In genomic region chr16:89116341-89117238, GRCh38 we compare ENCODE assay signal across 11 cellular contexts. TPM values are rescaled to one million over a fixed set of nuclear protein-coding genes. Genes with fewer than 3 reads are reported as not detected.
DNase-seq lines count a peak whose midpoint lies in the region; ATAC-seq and TF ChIP-seq lines count a peak whose summit lies in the region.
"Had no signal": no experiment of that assay in that cellular context is flagged by ENCODE, and none has a peak within 500 bp of the region (broad histone marks: within the 10 kb centered on the region; RNA-seq: fewer than 3 reads in every experiment).

No MANE protein-coding gene starts in this region.

- peak; percentile 45 for DNase-seq in CD14-positive monocyte (ENCODE audit: low spot score)
- no peak for DNase-seq in activated T-helper 1 cell treated with anti-CD3 and anti-CD28 coated beads, Interleukin-12 subunit alpha, Interleukin-12 subunit beta, Interleukin-2, Interleukin-4 antibody, amounts not matched to agents 30 ng/mL and 10 ng/mL and 1 ng/mL, durations not matched to agents 14 hours and 24 hours and 36 hours (ENCODE audit: low spot score)
- DNase-seq in mucosa of descending colon = peak in 2 of 3 donors; percentile 23 to 53
- DNase-seq in NCI-H146 treated with DMSO at 0.1 percent for 48 hours (lab: John Stamatoyannopoulos, UW; ENCODE audit: unreplicated experiment) = no peak
- no peak for DNase-seq in esophagus squamous epithelium (lab: John Stamatoyannopoulos, UW)
- no peak for DNase-seq in Kasumi-1 (lab: John Stamatoyannopoulos, UW)
- DNase-seq: NCI-H1092 had no signal

- H3K27me3 ChIP-seq in DOHH2 (ENCODE audit: control insufficient read depth, low read length) = no peaks in the 10 kb centered on the region
- no peaks in the 10 kb centered on the region for H3K27me3 ChIP-seq in esophagus squamous epithelium
- H3K27me3 ChIP-seq: tibial artery had no signal

- intact Hi-C loops in CD14-positive monocyte (cut with micrococcal nuclease) = loop anchor here in 1 of 2 donors (10.0 kb wide), 1 partner anchor 412 kb away; the partner anchor contains the start of genes CTU2 and RNF166
- intact Hi-C loops in activated T-helper 1 cell treated with anti-CD3 and anti-CD28 coated beads, Interleukin-12 subunit alpha, Interleukin-12 subunit beta, Interleukin-2, Interleukin-4 antibody, amounts not matched to agents 30 ng/mL and 10 ng/mL and 1 ng/mL, durations not matched to agents 14 hours and 24 hours and 36 hours (cut with micrococcal nuclease) = no loop called here
- intact Hi-C loops in mucosa of descending colon (cut with DNase I, micrococcal nuclease) = no loop called here
- intact Hi-C loops in esophagus squamous epithelium (cut with DNase I) = no loop called here

- H3K4me3 ChIP-seq in DOHH2 (ENCODE audit: low read length) (peak overlapping the region; percentile 69), mucosa of descending colon (no peak overlapping the region), esophagus squamous epithelium (no peak overlapping the region)
- H3K4me3 ChIP-seq: tibial artery had no signal

- peaks cover 45% of the 10 kb centered on the region for H3K4me1 Mint-ChIP-seq in CD14-positive monocyte
- peaks cover 29% of the 10 kb centered on the region for H3K4me1 Mint-ChIP-seq in activated T-helper 1 cell treated with anti-CD3 and anti-CD28 coated beads, Interleukin-12 subunit alpha, Interleukin-12 subunit beta, Interleukin-2, Interleukin-4 antibody, amounts not matched to agents 30 ng/mL and 10 ng/mL and 1 ng/mL, durations not matched to agents 14 hours and 24 hours and 36 hours (ENCODE audit: low read depth)

- H3K4me2 ChIP-seq in DOHH2 (ENCODE audit: low read length) = peak overlapping the region; percentile 78

- ATAC-seq in mucosa of descending colon = no peak
- no peak for ATAC-seq in GM18498 (IDR thresholded peaks at IDR 0.05; ENCODE audit: unreplicated experiment)

- no peak for TF ChIP-seq POLR2A in esophagus squamous epithelium (IDR thresholded peaks at IDR 0.05)

- peak overlapping the region in 6 of 7 donors; percentile 63 to 99 (median 96) for H3K27ac Mint-ChIP-seq in CD14-positive monocyte
- peak overlapping the region; percentile 90 for H3K27ac Mint-ChIP-seq in activated T-helper 1 cell treated with anti-CD3 and anti-CD28 coated beads, Interleukin-12 subunit alpha, Interleukin-12 subunit beta, Interleukin-2, Interleukin-4 antibody, amounts not matched to agents 30 ng/mL and 10 ng/mL and 1 ng/mL, durations not matched to agents 14 hours and 24 hours and 36 hours

- H3K9me2 ChIP-seq in DOHH2 (replicated peaks; ENCODE audit: control insufficient read depth, low read length) = no peaks in the 10 kb centered on the region

- H3F3A ChIP-seq in DOHH2 (ENCODE audit: control insufficient read depth, insufficient read depth) = peaks cover 45% of the 10 kb centered on the region

- WGBS in esophagus squamous epithelium, 2 donors = 84 to 92% methylated on average over 13 to 20 of the region's 30 CpGs

- peaks cover 42% of the 10 kb centered on the region for H3K79me2 ChIP-seq in DOHH2 (ENCODE audit: control insufficient read depth, low read length)

- H3K36me3 Mint-ChIP-seq in CD14-positive monocyte = peaks cover 54 to 57% of the 10 kb centered on the region in 2 donors
- peaks cover 40% of the 10 kb centered on the region for H3K36me3 Mint-ChIP-seq in activated T-helper 1 cell treated with anti-CD3 and anti-CD28 coated beads, Interleukin-12 subunit alpha, Interleukin-12 subunit beta, Interleukin-2, Interleukin-4 antibody, amounts not matched to agents 30 ng/mL and 10 ng/mL and 1 ng/mL, durations not matched to agents 14 hours and 24 hours and 36 hours (ENCODE audit: low read depth)

- H3K36me3 ChIP-seq in DOHH2 (ENCODE audit: control insufficient read depth, low read length) = peaks cover 91% of the 10 kb centered on the region
- H3K36me3 ChIP-seq in mucosa of descending colon (ENCODE audit: low read depth) = peaks cover 5% of the 10 kb centered on the region
- peaks cover 10 to 97% (median 21%) of the 10 kb centered on the region in 3 donors for H3K36me3 ChIP-seq in esophagus squamous epithelium

- H3K27me3 Mint-ChIP-seq in CD14-positive monocyte (ENCODE audit: low read depth in 3 of 3) = peaks cover 0 to 2% (median 0%) of the 10 kb centered on the region in 3 donors
- no peaks in the 10 kb centered on the region for H3K27me3 Mint-ChIP-seq in activated T-helper 1 cell treated with anti-CD3 and anti-CD28 coated beads, Interleukin-12 subunit alpha, Interleukin-12 subunit beta, Interleukin-2, Interleukin-4 antibody, amounts not matched to agents 30 ng/mL and 10 ng/mL and 1 ng/mL, durations not matched to agents 14 hours and 24 hours and 36 hours (ENCODE audit: insufficient read depth)

- H3K9me3 Mint-ChIP-seq in CD14-positive monocyte = peaks cover 0 to 2% (median 0%) of the 10 kb centered on the region in 7 donors
- no peaks in the 10 kb centered on the region for H3K9me3 Mint-ChIP-seq in activated T-helper 1 cell treated with anti-CD3 and anti-CD28 coated beads, Interleukin-12 subunit alpha, Interleukin-12 subunit beta, Interleukin-2, Interleukin-4 antibody, amounts not matched to agents 30 ng/mL and 10 ng/mL and 1 ng/mL, durations not matched to agents 14 hours and 24 hours and 36 hours

- H3K4me3 Mint-ChIP-seq in CD14-positive monocyte = no peak overlapping the region
- no peak overlapping the region for H3K4me3 Mint-ChIP-seq in activated T-helper 1 cell treated with anti-CD3 and anti-CD28 coated beads, Interleukin-12 subunit alpha, Interleukin-12 subunit beta, Interleukin-2, Interleukin-4 antibody, amounts not matched to agents 30 ng/mL and 10 ng/mL and 1 ng/mL, durations not matched to agents 14 hours and 24 hours and 36 hours

- H3K27ac ChIP-seq in DOHH2 (ENCODE audit: low read depth, low read length) (peak overlapping the region; percentile 93), esophagus squamous epithelium (no peak overlapping the region)
- H3K27ac ChIP-seq: tibial artery had no signal

- no peaks in the 10 kb centered on the region for H3K9me3 ChIP-seq in DOHH2 (ENCODE audit: control insufficient read depth, insufficient read depth, low read length)
- H3K9me3 ChIP-seq in mucosa of descending colon = no peaks in the 10 kb centered on the region
- no peaks in the 10 kb centered on the region for H3K9me3 ChIP-seq in esophagus squamous epithelium
- H3K9me3 ChIP-seq: tibial artery had no signal

- H3K4me1 ChIP-seq in DOHH2 (ENCODE audit: control insufficient read depth, low read length) (peaks cover 72% of the 10 kb centered on the region), mucosa of descending colon (ENCODE audit: low read depth) (peaks cover 5% of the 10 kb centered on the region), esophagus squamous epithelium (peaks cover 0 to 16% (median 5%) of the 10 kb centered on the region in 3 donors)

- TF ChIP-seq CTCF in CD14-positive monocyte (IDR thresholded peaks at IDR 0.05) (no peak), DOHH2 (IDR thresholded peaks at IDR 0.05; ENCODE audit: low read depth, low read length, poor library complexity, severe bottlenecking) (no peak), mucosa of descending colon (IDR thresholded peaks at IDR 0.05) (no peak), esophagus squamous epithelium (IDR thresholded peaks at IDR 0.05) (no peak)

- H4K20me1 ChIP-seq in DOHH2 (ENCODE audit: control insufficient read depth, insufficient read depth, low read depth, low read length) = no peaks in the 10 kb centered on the region

RNA-seq across cellular contexts. Expression of gene ACSF3, which starts 22.9 kb away (rescaled TPM):
- 10 to 100 TPM; 23.5 to 26.4 TPM for polyA plus RNA-seq in CD14-positive monocyte
- total RNA-seq in activated T-helper 1 cell treated with anti-CD3 and anti-CD28 coated beads, Interleukin-12 subunit alpha, Interleukin-12 subunit beta, Interleukin-2, Interleukin-4 antibody, amounts not matched to agents 30 ng/mL and 10 ng/mL and 1 ng/mL, durations not matched to agents 14 hours and 24 hours and 36 hours = 37.0 and 39.0 TPM in 2 replicates
- total RNA-seq in mucosa of descending colon = 10 to 100 TPM; 44.7 to 77.8 (median 49.6) TPM
- total RNA-seq in esophagus squamous epithelium = 10 to 100 TPM; 15.1 to 21.1 (median 17.4) TPM

RNA-seq across cellular contexts. Expression of gene CDH15, which starts 55.0 kb away (rescaled TPM):
- not detected for polyA plus RNA-seq in CD14-positive monocyte
- not detected in 2 replicates for total RNA-seq in activated T-helper 1 cell treated with anti-CD3 and anti-CD28 coated beads, Interleukin-12 subunit alpha, Interleukin-12 subunit beta, Interleukin-2, Interleukin-4 antibody, amounts not matched to agents 30 ng/mL and 10 ng/mL and 1 ng/mL, durations not matched to agents 14 hours and 24 hours and 36 hours
- total RNA-seq in mucosa of descending colon = not detected
- total RNA-seq in esophagus squamous epithelium = not detected
- total RNA-seq: endothelial cell of umbilical vein had no signal

Comparison
In these comparisons a context has a peak if more than half of its experiments do, and no peak if none do; other contexts are left out.
1. DNase-seq: peak in CD14-positive monocyte (single experiment) and mucosa of descending colon (2 of 3); none in activated T-helper 1 cell treated with anti-CD3 and anti-CD28 coated beads, Interleukin-12 subunit alpha, Interleukin-12 subunit beta, Interleukin-2, Interleukin-4 antibody, amounts not matched to agents 30 ng/mL and 10 ng/mL and 1 ng/mL, durations not matched to agents 14 hours and 24 hours and 36 hours (single experiment), NCI-H146 treated with DMSO at 0.1 percent for 48 hours (single experiment), esophagus squamous epithelium (single experiment) and Kasumi-1 (0 of 2).